1 cellular context compared by ENCODE assay signal in genomic region chr15:92809064-92809879, GRCh38.
TF ChIP-seq lines count a peak whose summit lies in the region.

No MANE protein-coding gene starts in this region.

TF ChIP-seq in K562, 482 proteins besides CTCF, POLR2A, EP300 and RAD21 (continued from another document and continues in another):
- TF ChIP-seq ZNF395 (CRISPR knock-in tag; IDR thresholded peaks at IDR 0.05) (no peak; the same call in 1 of the 2 replicates), CCNT2 (IDR thresholded peaks at IDR 0.05; ENCODE audit: borderline replicate concordance, extremely low read depth, insufficient read length, low read depth, low read length) (peak; percentile 99), E2F3 (CRISPR knock-in tag; IDR thresholded peaks at IDR 0.05) (no peak), PRPF4 (IDR thresholded peaks at IDR 0.05; ENCODE audit: insufficient read depth, low read depth, low read length, poor library complexity, severe bottlenecking) (no peak), ASH1L (IDR thresholded peaks at IDR 0.05; ENCODE audit: borderline replicate concordance, low read depth, partially characterized antibody) (no peak), YY1 (IDR thresholded peaks at IDR 0.05; ENCODE audit: borderline replicate concordance in 1 of 3, control insufficient read depth in 1 of 3, extremely low read depth in 1 of 3, insufficient read depth in 3 of 3, insufficient read length in 1 of 3, insufficient replicate concordance in 2 of 3, low read depth in 1 of 3, low read length in 2 of 3) (peak; percentile 90 to 97 (median 97)), NR2C1 (IDR thresholded peaks at IDR 0.05) (no peak), NR2C1 (tag; IDR thresholded peaks at IDR 0.05) (peak; percentile 19; the same call in 1 of the 2 replicates), TGIF2 (CRISPR knock-in tag; IDR thresholded peaks at IDR 0.05) (peak; percentile 63; the same call in 1 of the 2 replicates), IRF2 (CRISPR knock-in tag; IDR thresholded peaks at IDR 0.05) (no peak), TEAD2 (tag; IDR thresholded peaks at IDR 0.05) (no peak), ZNF707 (CRISPR knock-in tag; conservative IDR thresholded peaks at IDR 0.05) (no peak), PRDM10 (IDR thresholded peaks at IDR 0.05; ENCODE audit: partially characterized antibody) (peak; percentile 89), HCFC1 (IDR thresholded peaks at IDR 0.05; ENCODE audit: low read depth, low read length) (peak; percentile 77), CAMTA2 (CRISPR knock-in tag; conservative IDR thresholded peaks at IDR 0.05) (0 out of 2 replicates have a peak, but pooled peaks have one; percentile 22), DLX4 (CRISPR knock-in tag; IDR thresholded peaks at IDR 0.05) (no peak), RUNX1 (IDR thresholded peaks at IDR 0.05; ENCODE audit: low read depth) (no peak), SIN3A (IDR thresholded peaks at IDR 0.05; ENCODE audit: borderline replicate concordance in 2 of 2, control insufficient read depth in 1 of 2, low read depth in 2 of 2, low read length in 2 of 2) (peak; percentile 67; a peak in 3 of 4 replicates), MNT (conservative IDR thresholded peaks at IDR 0.05) (peak; percentile 98 to 99), ZNF507 (tag; conservative IDR thresholded peaks at IDR 0.05) (no peak), RBBP5 (IDR thresholded peaks at IDR 0.05; ENCODE audit: borderline replicate concordance, insufficient read depth, low read length, poor library complexity, severe bottlenecking) (peak; percentile 67)
- TF ChIP-seq, protein P1, sequence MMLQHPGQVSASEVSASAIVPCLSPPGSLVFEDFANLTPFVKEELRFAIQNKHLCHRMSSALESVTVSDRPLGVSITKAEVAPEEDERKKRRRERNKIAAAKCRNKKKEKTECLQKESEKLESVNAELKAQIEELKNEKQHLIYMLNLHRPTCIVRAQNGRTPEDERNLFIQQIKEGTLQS (IDR thresholded peaks at IDR 0.05) = no peak
- TF ChIP-seq, protein P1 (CRISPR knock-in tag; conservative IDR thresholded peaks at IDR 0.05) = peak; percentile 77
- TF ChIP-seq, protein P2, sequence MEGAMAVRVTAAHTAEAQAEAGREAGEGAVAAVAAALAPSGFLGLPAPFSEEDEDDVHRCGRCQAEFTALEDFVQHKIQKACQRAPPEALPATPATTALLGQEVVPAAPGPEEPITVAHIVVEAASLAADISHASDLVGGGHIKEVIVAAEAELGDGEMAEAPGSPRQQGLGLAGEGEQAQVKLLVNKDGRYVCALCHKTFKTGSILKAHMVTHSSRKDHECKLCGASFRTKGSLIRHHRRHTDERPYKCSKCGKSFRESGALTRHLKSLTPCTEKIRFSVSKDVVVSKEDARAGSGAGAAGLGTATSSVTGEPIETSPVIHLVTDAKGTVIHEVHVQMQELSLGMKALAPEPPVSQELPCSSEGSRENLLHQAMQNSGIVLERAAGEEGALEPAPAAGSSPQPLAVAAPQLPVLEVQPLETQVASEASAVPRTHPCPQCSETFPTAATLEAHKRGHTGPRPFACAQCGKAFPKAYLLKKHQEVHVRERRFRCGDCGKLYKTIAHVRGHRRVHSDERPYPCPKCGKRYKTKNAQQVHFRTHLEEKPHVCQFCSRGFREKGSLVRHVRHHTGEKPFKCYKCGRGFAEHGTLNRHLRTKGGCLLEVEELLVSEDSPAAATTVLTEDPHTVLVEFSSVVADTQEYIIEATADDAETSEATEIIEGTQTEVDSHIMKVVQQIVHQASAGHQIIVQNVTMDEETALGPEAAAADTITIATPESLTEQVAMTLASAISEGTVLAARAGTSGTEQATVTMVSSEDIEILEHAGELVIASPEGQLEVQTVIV (CRISPR knock-in tag; IDR thresholded peaks at IDR 0.05; ENCODE audit: borderline replicate concordance) = no peak
- TF ChIP-seq, protein P3, sequence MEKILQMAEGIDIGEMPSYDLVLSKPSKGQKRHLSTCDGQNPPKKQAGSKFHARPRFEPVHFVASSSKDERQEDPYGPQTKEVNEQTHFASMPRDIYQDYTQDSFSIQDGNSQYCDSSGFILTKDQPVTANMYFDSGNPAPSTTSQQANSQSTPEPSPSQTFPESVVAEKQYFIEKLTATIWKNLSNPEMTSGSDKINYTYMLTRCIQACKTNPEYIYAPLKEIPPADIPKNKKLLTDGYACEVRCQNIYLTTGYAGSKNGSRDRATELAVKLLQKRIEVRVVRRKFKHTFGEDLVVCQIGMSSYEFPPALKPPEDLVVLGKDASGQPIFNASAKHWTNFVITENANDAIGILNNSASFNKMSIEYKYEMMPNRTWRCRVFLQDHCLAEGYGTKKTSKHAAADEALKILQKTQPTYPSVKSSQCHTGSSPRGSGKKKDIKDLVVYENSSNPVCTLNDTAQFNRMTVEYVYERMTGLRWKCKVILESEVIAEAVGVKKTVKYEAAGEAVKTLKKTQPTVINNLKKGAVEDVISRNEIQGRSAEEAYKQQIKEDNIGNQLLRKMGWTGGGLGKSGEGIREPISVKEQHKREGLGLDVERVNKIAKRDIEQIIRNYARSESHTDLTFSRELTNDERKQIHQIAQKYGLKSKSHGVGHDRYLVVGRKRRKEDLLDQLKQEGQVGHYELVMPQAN (IDR thresholded peaks at IDR 0.05; ENCODE audit: borderline replicate concordance) = no peak; the same call in 1 of the 2 replicates
- TF ChIP-seq, protein P4, sequence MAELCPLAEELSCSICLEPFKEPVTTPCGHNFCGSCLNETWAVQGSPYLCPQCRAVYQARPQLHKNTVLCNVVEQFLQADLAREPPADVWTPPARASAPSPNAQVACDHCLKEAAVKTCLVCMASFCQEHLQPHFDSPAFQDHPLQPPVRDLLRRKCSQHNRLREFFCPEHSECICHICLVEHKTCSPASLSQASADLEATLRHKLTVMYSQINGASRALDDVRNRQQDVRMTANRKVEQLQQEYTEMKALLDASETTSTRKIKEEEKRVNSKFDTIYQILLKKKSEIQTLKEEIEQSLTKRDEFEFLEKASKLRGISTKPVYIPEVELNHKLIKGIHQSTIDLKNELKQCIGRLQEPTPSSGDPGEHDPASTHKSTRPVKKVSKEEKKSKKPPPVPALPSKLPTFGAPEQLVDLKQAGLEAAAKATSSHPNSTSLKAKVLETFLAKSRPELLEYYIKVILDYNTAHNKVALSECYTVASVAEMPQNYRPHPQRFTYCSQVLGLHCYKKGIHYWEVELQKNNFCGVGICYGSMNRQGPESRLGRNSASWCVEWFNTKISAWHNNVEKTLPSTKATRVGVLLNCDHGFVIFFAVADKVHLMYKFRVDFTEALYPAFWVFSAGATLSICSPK (IDR thresholded peaks at IDR 0.05; ENCODE audit: borderline replicate concordance) = no peak
- TF ChIP-seq, protein P5, sequence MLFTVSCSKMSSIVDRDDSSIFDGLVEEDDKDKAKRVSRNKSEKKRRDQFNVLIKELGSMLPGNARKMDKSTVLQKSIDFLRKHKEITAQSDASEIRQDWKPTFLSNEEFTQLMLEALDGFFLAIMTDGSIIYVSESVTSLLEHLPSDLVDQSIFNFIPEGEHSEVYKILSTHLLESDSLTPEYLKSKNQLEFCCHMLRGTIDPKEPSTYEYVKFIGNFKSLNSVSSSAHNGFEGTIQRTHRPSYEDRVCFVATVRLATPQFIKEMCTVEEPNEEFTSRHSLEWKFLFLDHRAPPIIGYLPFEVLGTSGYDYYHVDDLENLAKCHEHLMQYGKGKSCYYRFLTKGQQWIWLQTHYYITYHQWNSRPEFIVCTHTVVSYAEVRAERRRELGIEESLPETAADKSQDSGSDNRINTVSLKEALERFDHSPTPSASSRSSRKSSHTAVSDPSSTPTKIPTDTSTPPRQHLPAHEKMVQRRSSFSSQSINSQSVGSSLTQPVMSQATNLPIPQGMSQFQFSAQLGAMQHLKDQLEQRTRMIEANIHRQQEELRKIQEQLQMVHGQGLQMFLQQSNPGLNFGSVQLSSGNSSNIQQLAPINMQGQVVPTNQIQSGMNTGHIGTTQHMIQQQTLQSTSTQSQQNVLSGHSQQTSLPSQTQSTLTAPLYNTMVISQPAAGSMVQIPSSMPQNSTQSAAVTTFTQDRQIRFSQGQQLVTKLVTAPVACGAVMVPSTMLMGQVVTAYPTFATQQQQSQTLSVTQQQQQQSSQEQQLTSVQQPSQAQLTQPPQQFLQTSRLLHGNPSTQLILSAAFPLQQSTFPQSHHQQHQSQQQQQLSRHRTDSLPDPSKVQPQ (CRISPR knock-in tag; IDR thresholded peaks at IDR 0.05; ENCODE audit: borderline replicate concordance) = no peak
- TF ChIP-seq, protein P6, sequence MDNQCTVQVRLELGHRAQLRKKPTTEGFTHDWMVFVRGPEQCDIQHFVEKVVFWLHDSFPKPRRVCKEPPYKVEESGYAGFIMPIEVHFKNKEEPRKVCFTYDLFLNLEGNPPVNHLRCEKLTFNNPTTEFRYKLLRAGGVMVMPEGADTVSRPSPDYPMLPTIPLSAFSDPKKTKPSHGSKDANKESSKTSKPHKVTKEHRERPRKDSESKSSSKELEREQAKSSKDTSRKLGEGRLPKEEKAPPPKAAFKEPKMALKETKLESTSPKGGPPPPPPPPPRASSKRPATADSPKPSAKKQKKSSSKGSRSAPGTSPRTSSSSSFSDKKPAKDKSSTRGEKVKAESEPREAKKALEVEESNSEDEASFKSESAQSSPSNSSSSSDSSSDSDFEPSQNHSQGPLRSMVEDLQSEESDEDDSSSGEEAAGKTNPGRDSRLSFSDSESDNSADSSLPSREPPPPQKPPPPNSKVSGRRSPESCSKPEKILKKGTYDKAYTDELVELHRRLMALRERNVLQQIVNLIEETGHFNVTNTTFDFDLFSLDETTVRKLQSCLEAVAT (IDR thresholded peaks at IDR 0.05) = peak; percentile 96 to 97
- TF ChIP-seq, protein P7, sequence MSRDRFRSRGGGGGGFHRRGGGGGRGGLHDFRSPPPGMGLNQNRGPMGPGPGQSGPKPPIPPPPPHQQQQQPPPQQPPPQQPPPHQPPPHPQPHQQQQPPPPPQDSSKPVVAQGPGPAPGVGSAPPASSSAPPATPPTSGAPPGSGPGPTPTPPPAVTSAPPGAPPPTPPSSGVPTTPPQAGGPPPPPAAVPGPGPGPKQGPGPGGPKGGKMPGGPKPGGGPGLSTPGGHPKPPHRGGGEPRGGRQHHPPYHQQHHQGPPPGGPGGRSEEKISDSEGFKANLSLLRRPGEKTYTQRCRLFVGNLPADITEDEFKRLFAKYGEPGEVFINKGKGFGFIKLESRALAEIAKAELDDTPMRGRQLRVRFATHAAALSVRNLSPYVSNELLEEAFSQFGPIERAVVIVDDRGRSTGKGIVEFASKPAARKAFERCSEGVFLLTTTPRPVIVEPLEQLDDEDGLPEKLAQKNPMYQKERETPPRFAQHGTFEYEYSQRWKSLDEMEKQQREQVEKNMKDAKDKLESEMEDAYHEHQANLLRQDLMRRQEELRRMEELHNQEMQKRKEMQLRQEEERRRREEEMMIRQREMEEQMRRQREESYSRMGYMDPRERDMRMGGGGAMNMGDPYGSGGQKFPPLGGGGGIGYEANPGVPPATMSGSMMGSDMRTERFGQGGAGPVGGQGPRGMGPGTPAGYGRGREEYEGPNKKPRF (IDR thresholded peaks at IDR 0.05; ENCODE audit: low read depth, low read length) = no peak
